8 cellular contexts compared by ENCODE assay signal in the genomic region with DNA sequence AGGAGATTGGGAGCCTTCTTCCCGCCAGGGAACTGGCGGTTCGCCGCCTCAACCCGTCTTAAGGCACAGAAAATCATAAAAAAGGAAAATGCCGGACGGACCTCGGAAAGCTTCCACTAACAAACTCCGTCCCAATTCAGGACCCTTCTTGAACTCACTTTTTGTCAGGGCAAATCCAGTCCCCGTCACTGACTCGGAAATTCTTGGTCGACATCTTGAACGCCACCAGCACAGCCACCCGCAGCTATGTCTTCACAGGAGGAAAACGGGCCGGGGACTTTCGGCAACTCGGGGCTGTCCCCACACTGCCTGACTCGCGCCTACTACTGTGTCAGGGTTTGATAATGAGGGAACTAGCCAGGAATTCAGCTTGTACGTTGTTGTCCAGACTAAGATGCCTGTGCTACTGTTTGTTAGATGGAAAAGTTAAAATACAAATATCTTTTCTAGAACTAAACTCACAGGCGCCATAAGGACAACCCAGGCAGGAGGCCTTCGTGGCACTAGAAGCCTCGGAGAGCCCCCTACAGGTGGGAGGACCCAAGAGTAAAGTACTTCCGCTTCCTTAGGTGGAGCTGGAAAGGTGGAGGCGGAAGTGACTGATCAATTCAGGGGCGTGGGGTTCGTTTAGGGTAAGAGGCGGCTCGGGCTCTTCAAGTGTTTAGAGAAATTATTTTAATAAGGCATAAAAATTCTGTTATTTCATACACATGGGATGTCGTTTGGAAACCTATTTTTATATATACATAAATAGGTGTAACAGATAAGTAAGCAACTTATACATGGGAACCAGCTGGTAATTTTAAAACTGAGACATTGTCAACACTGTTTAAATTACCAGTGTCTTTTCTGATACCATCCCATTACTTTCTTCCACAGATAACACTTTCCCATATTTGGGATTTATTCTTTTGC. TPM values are rescaled to one million over a fixed set of nuclear protein-coding genes. Genes with fewer than 3 reads are reported as not detected.
DNase-seq lines count a peak whose midpoint lies in the region; ATAC-seq and TF ChIP-seq lines count a peak whose summit lies in the region.

Gene ZRANB2 (minus strand): TSS at position 254 of the 915 bp plus-strand sequence. CDS start 40 bp downstream, at position 214.

- peaks cover 6% of the 10 kb centered on the region for H3K36me3 Mint-ChIP-seq in progenitor cell of endocrine pancreas (ENCODE audit: insufficient read depth)

- peaks cover 10% of the 10 kb centered on the region for H3K4me1 Mint-ChIP-seq in progenitor cell of endocrine pancreas (ENCODE audit: low read depth)

- WGBS in urinary bladder, result under 1% methylated on average over 31 of the region's 31 CpGs

- H3K4me3 ChIP-seq in GM12875 (ENCODE audit: low read depth, low read length), result peak within 1 kb of the TSS; percentile 68
- peak within 1 kb of the TSS; percentile 93 for H3K4me3 ChIP-seq in urinary bladder (ENCODE audit: low read depth, low read length)

- peak within 1 kb of the TSS; percentile 95 for H3K4me3 Mint-ChIP-seq in progenitor cell of endocrine pancreas (ENCODE audit: low read depth)

- intact Hi-C loops in left cardiac atrium (cut with DNase I), result no loop called here

- peak within 1 kb of the TSS; percentile 100 for H3K27ac Mint-ChIP-seq in progenitor cell of endocrine pancreas

- peak; percentile 94 for DNase-seq in NCI-H1436 treated with DMSO at 0.1 percent for 48 hours (lab: John Stamatoyannopoulos, UW)
- peak; percentile 77 to 95 (median 88) for DNase-seq in T-helper 1 cell
- peak; percentile 94 for DNase-seq in amniotic epithelial cell (ENCODE audit: low read depth)
- DNase-seq in left cardiac atrium, result peak; percentile 91
- DNase-seq in progenitor cell of endocrine pancreas (ENCODE audit: low spot score, unreplicated experiment), result peak; percentile 74

- peaks cover 6% of the 10 kb centered on the region for H3K9me3 Mint-ChIP-seq in progenitor cell of endocrine pancreas (ENCODE audit: low read depth)

- ATAC-seq in HG02840 (IDR thresholded peaks at IDR 0.05; ENCODE audit: low FRiP score, unreplicated experiment), result peak; percentile 100
- peak; percentile 98 for ATAC-seq in left cardiac atrium

- peaks cover 26% of the 10 kb centered on the region for H3K27me3 Mint-ChIP-seq in progenitor cell of endocrine pancreas

- H3K27ac ChIP-seq in urinary bladder (ENCODE audit: low read depth), result peak within 1 kb of the TSS; percentile 68

- H3K36me3 ChIP-seq in urinary bladder (ENCODE audit: insufficient read depth), result peaks cover 3% of the 10 kb centered on the region

- no peaks in the 10 kb centered on the region for H3K4me1 ChIP-seq in urinary bladder (ENCODE audit: insufficient read depth)

- TF ChIP-seq CTCF in GM12875 (IDR thresholded peaks at IDR 0.05; ENCODE audit: borderline replicate concordance, insufficient read depth, low read depth, low read length) (peak; percentile 40; the same call in 1 of the 2 replicates), progenitor cell of endocrine pancreas (IDR thresholded peaks at IDR 0.05; ENCODE audit: unreplicated experiment) (peak; percentile 66)

RNA-seq across cellular contexts. Expression of gene ZRANB2, which starts in this region (rescaled TPM):
- total RNA-seq in left cardiac atrium (10 to 100 TPM; 49.2 to 54.5 TPM), progenitor cell of endocrine pancreas (106 and 115 TPM in 2 replicates), urinary bladder (162 TPM)
- polyA plus RNA-seq in urinary bladder, result 53.6 TPM

Comparison
In these comparisons a context has a peak if more than half of its experiments do, and no peak if none do; other contexts are left out.
1. Peak in every context shown above with its lines: DNase-seq, ATAC-seq, H3K4me3 ChIP-seq and H3K27ac ChIP-seq.